In genomic region chr18:77087391-77088141, GRCh38 we compare ENCODE assay signal across 9 cellular contexts. TPM values are rescaled to one million over a fixed set of nuclear protein-coding genes. Genes with fewer than 3 reads are reported as not detected.
DNase-seq lines count a peak whose midpoint lies in the region; ATAC-seq lines count a peak whose summit lies in the region.
"Had no signal": no experiment of that assay in that cellular context is flagged by ENCODE, and none has a peak within 500 bp of the region (broad histone marks: within the 10 kb centered on the region; RNA-seq: fewer than 3 reads in every experiment).

No MANE protein-coding gene starts in this region.

- peak; percentile 69 for DNase-seq in ELF-1 (ENCODE audit: low read depth, low spot score)
- peak; percentile 62 for DNase-seq in dermis blood vessel endothelial cell
- DNase-seq in iris pigment epithelial cell (ENCODE audit: low read depth) = peak; percentile 68
- DNase-seq in activated CD4-positive, alpha-beta T cell treated with anti-CD3 and anti-CD28 coated beads for 4 hours = no peak
- no peak for DNase-seq in NCI-H146 treated with DMSO at 0.1 percent for 48 hours (lab: John Stamatoyannopoulos, UW; ENCODE audit: unreplicated experiment)
- DNase-seq: activated naive CD4-positive, alpha-beta T cell treated with anti-CD3 and anti-CD28 coated beads for 36 hours had no signal

- peaks cover 29% of the 10 kb centered on the region for H3K4me1 ChIP-seq in rectal smooth muscle tissue (ENCODE audit: control insufficient read depth, insufficient read depth, low read length)

- H3K27me3 ChIP-seq in rectal smooth muscle tissue (ENCODE audit: control insufficient read depth, insufficient read depth, low read length) = no peaks in the 10 kb centered on the region

- no peak overlapping the region for H3K9ac ChIP-seq in rectal smooth muscle tissue (ENCODE audit: low read length)

- H3K36me3 ChIP-seq in rectal smooth muscle tissue (ENCODE audit: control insufficient read depth, insufficient read depth, low read length) = no peaks in the 10 kb centered on the region

- H3K27ac ChIP-seq in rectal smooth muscle tissue (ENCODE audit: low read depth, low read length) = peak overlapping the region; percentile 78

- peak overlapping the region; percentile 67 for H3K4me3 ChIP-seq in rectal smooth muscle tissue (ENCODE audit: low read length)

- no peak for ATAC-seq in GM18498 (IDR thresholded peaks at IDR 0.05; ENCODE audit: unreplicated experiment)
- ATAC-seq in GM21423 (IDR thresholded peaks at IDR 0.05; ENCODE audit: unreplicated experiment) = no peak

RNA-seq across cellular contexts. Expression of gene MBP, which starts 45.0 kb away (rescaled TPM):
- total RNA-seq in dermis blood vessel endothelial cell = 5.6 and 6.3 TPM in 2 replicates

Comparison
In these comparisons a context has a peak if more than half of its experiments do, and no peak if none do; other contexts are left out.
1. DNase-seq: peak in ELF-1 (single experiment), dermis blood vessel endothelial cell (single experiment) and iris pigment epithelial cell (single experiment); none in activated CD4-positive, alpha-beta T cell treated with anti-CD3 and anti-CD28 coated beads for 4 hours (0 of 2) and NCI-H146 treated with DMSO at 0.1 percent for 48 hours (single experiment).